8 cellular contexts compared by ENCODE assay signal in the genomic region with DNA sequence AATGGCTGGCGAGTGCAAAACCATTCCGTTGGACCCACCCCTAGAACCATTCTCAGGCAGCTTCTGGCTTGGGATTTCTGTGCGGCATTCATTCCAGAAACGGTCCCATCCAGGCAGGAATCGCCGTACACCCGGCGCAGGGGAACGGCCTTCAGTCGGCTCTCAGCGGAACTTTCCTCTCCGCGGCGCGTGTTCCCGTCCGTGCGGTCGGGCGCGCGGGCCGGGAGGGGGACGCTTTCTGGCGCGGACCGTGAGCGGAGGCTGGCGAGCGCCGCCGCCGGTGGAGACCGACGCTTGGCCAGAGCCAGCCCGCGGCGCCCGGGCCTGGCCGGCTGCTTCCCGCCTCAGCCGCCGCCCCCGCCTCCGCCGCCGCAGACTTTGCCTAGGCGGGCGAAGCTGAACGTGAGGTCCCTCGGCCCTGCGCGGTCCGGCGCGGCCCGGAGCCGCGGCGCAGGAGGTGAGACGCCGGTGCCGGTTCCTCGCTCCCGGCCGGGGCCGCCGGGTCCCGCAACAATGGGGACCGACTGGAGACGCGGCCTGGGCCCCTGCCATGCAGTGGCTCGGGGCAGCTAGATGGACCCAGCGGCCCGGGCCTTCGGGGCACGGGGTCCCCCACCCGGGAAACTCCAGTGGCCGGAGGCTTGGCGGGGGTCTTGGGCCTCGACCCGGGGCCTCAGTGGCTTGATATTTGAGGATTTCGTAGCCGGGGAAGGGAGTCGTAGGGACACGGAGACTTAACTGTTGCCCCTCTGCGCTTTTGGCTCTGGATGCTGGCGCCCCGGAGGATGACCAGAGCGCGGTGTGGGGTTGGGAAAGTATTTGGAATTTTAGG. TPM values are rescaled to one million over a fixed set of nuclear protein-coding genes. Genes with fewer than 3 reads are reported as not detected.
DNase-seq lines count a peak whose midpoint lies in the region; ATAC-seq and TF ChIP-seq lines count a peak whose summit lies in the region.

TSS of gene RAD54L2 (plus strand) at position 261 of the 832 bp plus-strand sequence. CDS start 51,702 bp downstream, outside the sequence.

- peak; percentile 83 for DNase-seq in ACHN
- DNase-seq in NCI-H345 treated with DMSO at 0.1 percent for 48 hours (lab: John Stamatoyannopoulos, UW; ENCODE audit: unreplicated experiment): peak; percentile 48
- peak; percentile 87 for DNase-seq in activated CD4-positive, alpha-beta T cell treated with anti-CD3 and anti-CD28 coated beads for 36 hours
- DNase-seq in choroid plexus epithelial cell (ENCODE audit: low read depth): peak; percentile 86
- DNase-seq in kidney tubule cell (ENCODE audit: low spot score): peak; percentile 87
- DNase-seq in stimulated activated CD4-positive, alpha-beta T cell treated with anti-CD3 and anti-CD28 coated beads, Interleukin-1b, Interleukin-23, amount 100 ng/mL, for 1 hour (ENCODE audit: low read depth in 2 of 2): peak; percentile 32 to 66

- H3K36me3 Mint-ChIP-seq in activated CD4-positive, alpha-beta T cell treated with anti-CD3 and anti-CD28 coated beads for 36 hours (ENCODE audit: low read depth): peaks cover 10% of the 10 kb centered on the region

- POLR2A ChIA-PET in activated CD4-positive, alpha-beta T cell treated with anti-CD3 and anti-CD28 coated beads for 36 hours (lab: Charles Lee): interaction anchor here (0.6 to 2.4 kb wide), 3 partner anchors 39 to 153 kb away, joined by 3 to 15 read pairs (median 3); partner anchors contain the start of genes DCAF1 and MANF

- peak; percentile 60 for ATAC-seq in GM18517 (IDR thresholded peaks at IDR 0.05; ENCODE audit: unreplicated experiment)
- peak; percentile 83 for ATAC-seq in HG03045 (IDR thresholded peaks at IDR 0.05; ENCODE audit: unreplicated experiment)
- peak; percentile 85 for ATAC-seq in activated CD4-positive, alpha-beta T cell treated with anti-CD3 and anti-CD28 coated beads for 36 hours

- peaks cover 32% of the 10 kb centered on the region for H3K4me1 Mint-ChIP-seq in activated CD4-positive, alpha-beta T cell treated with anti-CD3 and anti-CD28 coated beads for 36 hours

- CTCF ChIA-PET in activated CD4-positive, alpha-beta T cell treated with anti-CD3 and anti-CD28 coated beads for 36 hours (lab: Charles Lee): interaction anchor here (0.6 to 5.7 kb wide), 9 partner anchors 9 to 151 kb away, joined by 3 to 59 read pairs (median 5); partner anchors contain the start of gene DCAF1

- intact Hi-C loops in activated CD4-positive, alpha-beta T cell treated with anti-CD3 and anti-CD28 coated beads for 36 hours (cut with DNase I, micrococcal nuclease): loop anchor here (1.0 to 2.0 kb wide), 4 partner anchors 38 to 147 kb away; partner anchors contain the start of genes DCAF1 (in 2 of the 2), RBM15B (in 1 of the 2) and TEX264 (in 1 of the 2)

- H3K9me3 Mint-ChIP-seq in activated CD4-positive, alpha-beta T cell treated with anti-CD3 and anti-CD28 coated beads for 36 hours (ENCODE audit: low read depth): no peaks in the 10 kb centered on the region

- peak; percentile 19 for TF ChIP-seq CTCF in choroid plexus epithelial cell (conservative IDR thresholded peaks at IDR 0.05; ENCODE audit: low read depth, low read length)

- H3K27me3 Mint-ChIP-seq in activated CD4-positive, alpha-beta T cell treated with anti-CD3 and anti-CD28 coated beads for 36 hours: no peaks in the 10 kb centered on the region

- in situ Hi-C loops in ACHN (cut with HindIII; ENCODE audit: low pct_ligation_motif_present, low pct_unique_long_range_greater_than_20kb, low sequenced_read_pairs): no loop called here

- H3K27ac Mint-ChIP-seq in activated CD4-positive, alpha-beta T cell treated with anti-CD3 and anti-CD28 coated beads for 36 hours: peak within 1 kb of the TSS; percentile 94

- H3K4me3 ChIP-seq in choroid plexus epithelial cell (ENCODE audit: low read depth, low read length): peak within 1 kb of the TSS; percentile 79

- H3K4me3 Mint-ChIP-seq in activated CD4-positive, alpha-beta T cell treated with anti-CD3 and anti-CD28 coated beads for 36 hours: peak within 1 kb of the TSS; percentile 78

RNA-seq across cellular contexts. Expression of gene RAD54L2, which starts in this region (rescaled TPM):
- total RNA-seq in activated CD4-positive, alpha-beta T cell treated with anti-CD3 and anti-CD28 coated beads for 36 hours: 10 to 100 TPM; 24.9 to 27.4 TPM

Comparison
In these comparisons a context has a peak if more than half of its experiments do, and no peak if none do; other contexts are left out.
1. Peak in every context shown above with its lines: DNase-seq, ATAC-seq and H3K4me3 ChIP-seq.